Comparison of ENCODE assay signal across 18 cellular contexts in the genomic region with DNA sequence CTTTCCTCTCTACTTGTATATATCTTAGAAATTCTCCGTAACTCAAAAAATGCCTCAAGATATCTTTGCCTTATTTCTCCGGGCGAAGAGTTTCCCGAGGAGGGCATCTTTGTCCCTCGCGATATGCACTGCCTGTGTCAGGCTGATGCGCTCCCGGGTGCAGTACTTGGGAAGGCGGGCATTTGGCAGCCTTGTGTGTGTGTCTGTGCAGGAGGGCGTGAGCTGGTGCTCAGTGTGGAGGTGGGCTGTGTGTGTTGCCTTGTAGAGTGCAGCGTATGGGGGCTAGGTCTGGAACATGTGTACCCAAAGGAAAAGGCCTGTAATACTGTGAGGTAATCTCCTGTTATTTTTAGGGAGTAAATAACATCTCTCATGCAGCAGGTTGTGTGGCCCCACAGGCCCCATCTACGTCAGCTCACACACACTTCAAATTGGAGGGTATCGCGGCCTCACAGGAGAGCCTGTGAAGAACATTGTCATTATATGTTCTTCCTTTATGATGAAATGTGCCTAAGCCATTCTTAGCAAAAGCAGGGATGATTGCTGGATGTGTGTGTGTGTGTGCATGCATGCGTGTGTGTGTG.
DNase-seq lines count a peak whose midpoint lies in the region; ATAC-seq and TF ChIP-seq lines count a peak whose summit lies in the region.
"Had no signal": no experiment of that assay in that cellular context is flagged by ENCODE, and none has a peak within 500 bp of the region (broad histone marks: within the 10 kb centered on the region; RNA-seq: fewer than 3 reads in every experiment).

No MANE protein-coding gene starts in this region.

- no peaks in the 10 kb centered on the region for H3K9me2 ChIP-seq in GM23248 (ENCODE audit: insufficient read depth)

- in situ Hi-C loops in GM23248 (cut with MboI), result no loop called here

- H2BK5ac ChIP-seq in mesenchymal stem cell (ENCODE audit: low read depth, low read length, poor library complexity, severe bottlenecking), result no peak overlapping the region

- no peak overlapping the region for H2AFZ ChIP-seq in GM23248
- H2AFZ ChIP-seq in mesenchymal stem cell (ENCODE audit: low read depth, low read length), result no peak overlapping the region
- H2AFZ ChIP-seq: PC-9 had no signal

- peak overlapping the region in 1 of 2 experiments; percentile 15 for H3K18ac ChIP-seq in mesenchymal stem cell (ENCODE audit: low read depth in 1 of 2, low read length in 2 of 2)

- ATAC-seq in body of pancreas, result peak; percentile 5
- no peak for ATAC-seq in HG03280 (IDR thresholded peaks at IDR 0.05; ENCODE audit: unreplicated experiment)
- ATAC-seq: activated CD4-positive, alpha-beta T cell treated with anti-CD3 and anti-CD28 coated beads for 36 hours; lower lobe of right lung; naive thymus-derived CD4-positive, alpha-beta T cell had no signal

- no peak overlapping the region for H4K8ac ChIP-seq in mesenchymal stem cell (ENCODE audit: low read length)

- no peak overlapping the region for H2BK120ac ChIP-seq in mesenchymal stem cell (ENCODE audit: low read depth, low read length)

- TF ChIP-seq POLR2A in body of pancreas (IDR thresholded peaks at IDR 0.05), result no peak
- no peak for TF ChIP-seq POLR2A in spleen (IDR thresholded peaks at IDR 0.05)

- 90 to 94% methylated on average over 15 of the region's 15 CpGs for WGBS in GM23248 (ENCODE audit: low coverage in 1 of 2, low lambda C conversion rate in 2 of 2, missing lambda C conversion rate in 2 of 2), 2 experiments
- 80 to 92% methylated on average over 15 of the region's 15 CpGs for WGBS in body of pancreas, 2 donors
- WGBS in mesenchymal stem cell, result 83% methylated on average over 14 of the region's 15 CpGs
- WGBS in spleen, 5 donors, result 82 to 92% (median 88%) methylated on average over 15 of the region's 15 CpGs

- H3F3A ChIP-seq in GM23248 (ENCODE audit: insufficient read depth), result no peaks in the 10 kb centered on the region

- peaks cover 9% of the 10 kb centered on the region for H3K4me1 ChIP-seq in GM23248 (ENCODE audit: insufficient read depth)
- H3K4me1 ChIP-seq in body of pancreas, result no peaks in the 10 kb centered on the region
- peaks cover 2% of the 10 kb centered on the region for H3K4me1 ChIP-seq in mesenchymal stem cell (ENCODE audit: control insufficient read depth, insufficient read depth, low read depth, low read length)
- H3K4me1 ChIP-seq in spleen, result peaks cover 9 to 64% (median 37%) of the 10 kb centered on the region in 6 donors
- H3K4me1 ChIP-seq: lower lobe of right lung had no signal

- no peak overlapping the region for H3K4ac ChIP-seq in mesenchymal stem cell (ENCODE audit: low read depth in 1 of 2, low read length in 2 of 2)

- no peak overlapping the region for H3K4me3 ChIP-seq in GM23248
- H3K4me3 ChIP-seq in body of pancreas, result no peak overlapping the region
- H3K4me3 ChIP-seq in mesenchymal stem cell (ENCODE audit: insufficient read depth in 1 of 2, low read depth in 1 of 2, low read length in 2 of 2), result no peak overlapping the region
- H3K4me3 ChIP-seq in spleen, result no peak overlapping the region
- H3K4me3 ChIP-seq: lower lobe of right lung, PC-9, thoracic aorta had no signal

- H4K91ac ChIP-seq in mesenchymal stem cell (ENCODE audit: low read length), result peak overlapping the region; percentile 5

- DNase-seq in GM23248 (no peak), body of pancreas (no peak), mesenchymal stem cell (no peak), spleen (no peak), NCI-H1105 (lab: John Stamatoyannopoulos, UW) (no peak), putamen (ENCODE audit: low spot score) (no peak)
- DNase-seq: activated CD4-positive, alpha-beta T cell treated with anti-CD3 and anti-CD28 coated beads for 36 hours; activated gamma-delta T cell treated with Interleukin-2 at 50 U/mL for 16 hours; lower lobe of right lung; naive thymus-derived CD4-positive, alpha-beta T cell; NCI-H1092; NCI-H82; PC-9; stimulated activated CD4-positive, alpha-beta T cell treated with anti-CD3 and anti-CD28 coated beads, Interleukin-4, amount 100 ng/mL, for 24 hours; T1000 had no signal

- H3K79me2 ChIP-seq in GM23248 (ENCODE audit: insufficient read depth), result no peaks in the 10 kb centered on the region

- H3K27me3 ChIP-seq in GM23248 (replicated peaks; ENCODE audit: insufficient read depth), result no peaks in the 10 kb centered on the region
- H3K27me3 ChIP-seq in body of pancreas, result no peaks in the 10 kb centered on the region
- H3K27me3 ChIP-seq in mesenchymal stem cell (ENCODE audit: control insufficient read depth in 1 of 2, insufficient read depth in 1 of 2, low read length in 2 of 2), result peaks cover 0 to 2% of the 10 kb centered on the region in 2 experiments
- H3K27me3 ChIP-seq in spleen (replicated peaks in 1 of 7), result no peaks in the 10 kb centered on the region

- H2BK12ac ChIP-seq in mesenchymal stem cell (ENCODE audit: low read length in 2 of 2), result peak overlapping the region in 1 of 2 experiments; percentile 12

- H3K79me1 ChIP-seq in mesenchymal stem cell (replicated peaks; ENCODE audit: low read length, poor library complexity, severe bottlenecking), result no peaks in the 10 kb centered on the region

- H4K20me1 ChIP-seq in GM23248 (ENCODE audit: insufficient read depth), result no peaks in the 10 kb centered on the region

- no peak overlapping the region for H2AK5ac ChIP-seq in mesenchymal stem cell (ENCODE audit: low read length, severe bottlenecking)

- peak overlapping the region; percentile 61 for H3K4me2 ChIP-seq in GM23248 (ENCODE audit: unreplicated experiment)
- no peak overlapping the region for H3K4me2 ChIP-seq in mesenchymal stem cell (ENCODE audit: low read length, poor library complexity, severe bottlenecking)
- H3K4me2 ChIP-seq: KMS-11, PC-9 had no signal

- H3K27ac ChIP-seq in GM23248, result 0 out of 2 replicates have a peak overlapping the region, but pooled peaks have one; percentile 15
- H3K27ac ChIP-seq in body of pancreas, result peak overlapping the region in 1 of 4 donors; percentile 10
- no peak overlapping the region for H3K27ac ChIP-seq in mesenchymal stem cell (ENCODE audit: low read length, poor library complexity, severe bottlenecking)
- H3K27ac ChIP-seq in spleen, result peak overlapping the region in 5 of 8 donors; percentile 5 to 51 (median 25)
- H3K27ac ChIP-seq: KMS-11, lower lobe of right lung, PC-9, thoracic aorta had no signal

- no peak overlapping the region for H3K14ac ChIP-seq in mesenchymal stem cell (ENCODE audit: low read length in 2 of 2)

- H3K23ac ChIP-seq in mesenchymal stem cell (ENCODE audit: low read length in 2 of 2), result no peak overlapping the region

- no peak overlapping the region for H2BK15ac ChIP-seq in mesenchymal stem cell (ENCODE audit: low read depth, poor library complexity, severe bottlenecking)

- no peak for TF ChIP-seq CTCF in body of pancreas (IDR thresholded peaks at IDR 0.05)
- no peak for TF ChIP-seq CTCF in spleen (IDR thresholded peaks at IDR 0.05 in 8 of 11, conservative IDR thresholded peaks at IDR 0.05 in 3 of 11)

- H3K36me3 ChIP-seq in GM23248 (ENCODE audit: low read depth) (0 out of 2 replicates have a peak, but pooled peaks cover 10% of the 10 kb centered on the region), body of pancreas (replicated peaks in 1 of 2; ENCODE audit: insufficient read depth in 1 of 2, low read depth in 2 of 2) (no peaks in the 10 kb centered on the region), mesenchymal stem cell (ENCODE audit: control insufficient read depth in 1 of 2, insufficient read depth in 2 of 2, low read depth in 1 of 2, low read length in 2 of 2) (no peaks in the 10 kb centered on the region), spleen (peaks cover 0 to 99% (median 79%) of the 10 kb centered on the region in 6 donors)
- H3K36me3 ChIP-seq: thoracic aorta had no signal

- H3K9me3 ChIP-seq in GM23248 (ENCODE audit: low read depth) (no peaks in the 10 kb centered on the region), body of pancreas (no peaks in the 10 kb centered on the region), mesenchymal stem cell (ENCODE audit: control insufficient read depth, low read length) (no peaks in the 10 kb centered on the region), spleen (no peaks in the 10 kb centered on the region)
- H3K9me3 ChIP-seq: lower lobe of right lung, thoracic aorta had no signal

- intact Hi-C loops in body of pancreas (cut with DNase I) (no loop called here), spleen (cut with DNase I; ENCODE audit: low total_unique reads) (no loop called here)

- H3K9ac ChIP-seq in GM23248, result peak overlapping the region; percentile 36; the same call in 1 of the 2 replicates
- H3K9ac ChIP-seq in mesenchymal stem cell (ENCODE audit: low read length), result peak overlapping the region; percentile 1
- H3K9ac ChIP-seq: KMS-11 had no signal
